Comparison of ENCODE assay signal across 8 cellular contexts in genomic region chr18:37385846-37386435, GRCh38.
DNase-seq lines count a peak whose midpoint lies in the region; ATAC-seq, FAIRE-seq and TF ChIP-seq lines count a peak whose summit lies in the region.

No MANE protein-coding gene starts in this region.

- H2BK12ac ChIP-seq in H1 (ENCODE audit: low read depth, low read length), result no peak overlapping the region

- no peak for FAIRE-seq in H1 (lab: Jason Lieb, UNC)

- H2BK20ac ChIP-seq in H1 (ENCODE audit: low read length), result no peak overlapping the region

- no peaks in the 10 kb centered on the region for H3K36me3 Mint-ChIP-seq in progenitor cell of endocrine pancreas (ENCODE audit: insufficient read depth)

- no peaks in the 10 kb centered on the region; a peak in 1 of 7 replicates for H3K27me3 ChIP-seq in H1 (replicated peaks in 1 of 4; ENCODE audit: control insufficient read depth in 3 of 4, extremely low read depth in 1 of 4, insufficient read depth in 3 of 4, low read length in 3 of 4)

- H3K79me2 ChIP-seq in H1 (ENCODE audit: control insufficient read depth in 1 of 2, insufficient read depth in 2 of 2, low read length in 2 of 2), result no peaks in the 10 kb centered on the region

- CTCF ChIA-PET in AG04449 (lab: Yijun Ruan, JAX) (interaction anchor here (0.7 to 6.0 kb wide), 16 partner anchors 8 to 153 kb away, joined by 3 to 63 read pairs (median 4); no protein-coding TSS in a partner anchor), H1 (lab: Charles Lee; ENCODE audit: partially characterized antibody) (interaction anchor here (0.6 to 7.9 kb wide), 51 partner anchors 9 to 577 kb away, joined by 3 to 85 read pairs (median 5); no protein-coding TSS in a partner anchor)

- H2BK15ac ChIP-seq in H1 (ENCODE audit: low read length), result no peak overlapping the region

- DNase-seq in AG04449 (ENCODE audit: low read depth, low spot score), result no peak
- peak; percentile 67 for DNase-seq in GM13976 (ENCODE audit: low spot score)
- peak; percentile 19 for DNase-seq in NCI-H774 (lab: John Stamatoyannopoulos, UW)
- no peak for DNase-seq in H1 (ENCODE audit: low read depth in 1 of 2, low spot score in 2 of 2)
- no peak for DNase-seq in progenitor cell of endocrine pancreas (ENCODE audit: low spot score, unreplicated experiment)
- no peak for DNase-seq in activated effector memory CD4-positive, alpha-beta T cell treated with anti-CD3 and anti-CD28 coated beads, Interleukin-2, amount 50 U/mL, for 16 hours
- DNase-seq in stimulated activated CD4-positive, alpha-beta T cell treated with anti-CD3 and anti-CD28 coated beads, Interleukin-4, amount 100 ng/mL, for 1 hour, result no peak

- no peak overlapping the region for H3K23ac ChIP-seq in H1 (ENCODE audit: insufficient read length)

- no peak overlapping the region for H2AK5ac ChIP-seq in H1 (ENCODE audit: low read depth, low read length)

- no peak for ATAC-seq in GM19452 (IDR thresholded peaks at IDR 0.05; ENCODE audit: unreplicated experiment)

- H2BK120ac ChIP-seq in H1 (replicated peaks; ENCODE audit: low read depth, low read length), result no peak overlapping the region

- no peak overlapping the region for H4K91ac ChIP-seq in H1 (replicated peaks; ENCODE audit: insufficient read length, low read length)

- no peak overlapping the region for H2BK5ac ChIP-seq in H1 (ENCODE audit: low read depth, low read length)

- no peak for TF ChIP-seq POLR2A in H1 (IDR thresholded peaks at IDR 0.05; ENCODE audit: control extremely low read depth in 1 of 2, low read depth in 2 of 2, low read length in 2 of 2)

- H4K5ac ChIP-seq in H1 (ENCODE audit: insufficient read length, low read depth, low read length), result no peak overlapping the region

- POLR2A ChIA-PET in AG04449 (lab: Yijun Ruan, JAX), result no interaction called here
- POLR2A ChIA-PET in H1 (lab: Charles Lee; ENCODE audit: partially characterized antibody), result interaction anchor here (0.8 kb wide), 1 partner anchor 38 kb away, joined by 3 read pairs; no protein-coding TSS in a partner anchor

- peaks cover 0 to 11% (median 8%) of the 10 kb centered on the region in 4 experiments; a peak in 6 of 7 replicates for H3K4me1 ChIP-seq in H1 (replicated peaks in 1 of 4; ENCODE audit: control insufficient read depth in 3 of 4, insufficient read depth in 4 of 4, low read length in 3 of 4)

- TF ChIP-seq CTCF in AG04449 (IDR thresholded peaks at IDR 0.05; ENCODE audit: insufficient read depth, low read length, missing control alignments), result peak; percentile 33
- TF ChIP-seq CTCF in GM13976 (IDR thresholded peaks at IDR 0.05; ENCODE audit: borderline replicate concordance, control extremely low read depth, extremely low read depth, insufficient read depth, missing control alignments), result no peak
- TF ChIP-seq CTCF in H1 (IDR thresholded peaks at IDR 0.05; ENCODE audit: control extremely low read depth in 1 of 3, insufficient read depth in 1 of 3, low read depth in 1 of 3, low read length in 3 of 3), result peak in 2 of 3 experiments; percentile 33 to 43; a peak in 2 of 4 replicates
- TF ChIP-seq CTCF in progenitor cell of endocrine pancreas (IDR thresholded peaks at IDR 0.05; ENCODE audit: unreplicated experiment), result peak; percentile 90

- no peak overlapping the region for H4K8ac ChIP-seq in H1 (ENCODE audit: extremely low read depth, insufficient read depth, low read length)

- TF ChIP-seq RAD21 in H1 (IDR thresholded peaks at IDR 0.05 in 1 of 2, conservative IDR thresholded peaks at IDR 0.05 in 1 of 2; ENCODE audit: low read depth in 2 of 2, low read length in 2 of 2), result peak; percentile 69 to 77

- H3K23me2 ChIP-seq in H1 (ENCODE audit: low read depth, low read length), result peaks cover 2% of the 10 kb centered on the region; the same call in 1 of the 2 replicates

- H3K14ac ChIP-seq in H1 (ENCODE audit: insufficient read length), result no peak overlapping the region

- H3K27ac Mint-ChIP-seq in progenitor cell of endocrine pancreas, result peak overlapping the region; percentile 3

- peaks cover 10 to 13% of the 10 kb centered on the region in 2 experiments; a peak in 3 of 4 replicates for H3K9me3 ChIP-seq in H1 (ENCODE audit: insufficient read depth in 2 of 2, low read depth in 1 of 2, low read length in 1 of 2)

- H3K27ac ChIP-seq in H1 (ENCODE audit: low read depth, low read length), result no peak overlapping the region

- H3K4ac ChIP-seq in H1 (replicated peaks; ENCODE audit: insufficient read length, low read depth, low read length), result no peak overlapping the region

- 71% methylated on average over 5 of the region's 5 CpGs; no CpG with 5 or more reads in 1 of the 2 experiments for WGBS in H1 (ENCODE audit: extremely low coverage in 1 of 2, insufficient coverage in 1 of 2, insufficient read length in 1 of 2, insufficient replicate concordance in 2 of 2, low coverage in 1 of 2, low lambda C conversion rate in 2 of 2, missing lambda C conversion rate in 1 of 2), 2 experiments

- H3K4me2 ChIP-seq in H1 (ENCODE audit: insufficient read depth in 1 of 2, low read depth in 2 of 2, low read length in 2 of 2), result no peak overlapping the region

- H2AFZ ChIP-seq in H1 (ENCODE audit: low read length), result no peak overlapping the region

- in situ Hi-C loops in GM13976 (cut with MboI; ENCODE audit: low sequenced_read_pairs, unreplicated experiment), result no loop called here

- H3K9me3 Mint-ChIP-seq in progenitor cell of endocrine pancreas (ENCODE audit: low read depth), result peaks cover 5% of the 10 kb centered on the region

- peaks cover 12% of the 10 kb centered on the region for H3K27me3 Mint-ChIP-seq in progenitor cell of endocrine pancreas

- H3K4me1 Mint-ChIP-seq in progenitor cell of endocrine pancreas (ENCODE audit: low read depth), result peaks cover 3% of the 10 kb centered on the region

- H3K36me3 ChIP-seq in H1 (ENCODE audit: control insufficient read depth in 2 of 4, insufficient read depth in 4 of 4, low read length in 3 of 4), result no peaks in the 10 kb centered on the region

- H3K4me3 ChIP-seq in AG04449 (ENCODE audit: low read depth, low read length) (no peak overlapping the region), H1 (ENCODE audit: extremely low read depth in 1 of 4, insufficient read depth in 2 of 4, low read depth in 3 of 4, low read length in 4 of 4) (no peak overlapping the region)

- H3K56ac ChIP-seq in H1 (replicated peaks; ENCODE audit: insufficient read length, low read depth, low read length), result no peak overlapping the region

- no peak overlapping the region for H3K9ac ChIP-seq in H1 (replicated peaks in 1 of 4; ENCODE audit: extremely low read depth in 1 of 4, low read depth in 3 of 4, low read length in 3 of 4)

- no peak overlapping the region for H3K18ac ChIP-seq in H1 (ENCODE audit: extremely low read depth, low read length)

- H3K79me1 ChIP-seq in H1 (ENCODE audit: low read depth, low read length), result no peaks in the 10 kb centered on the region

- TF ChIP-seq EP300 in H1 (IDR thresholded peaks at IDR 0.05; ENCODE audit: borderline replicate concordance in 1 of 2, low read depth in 2 of 2, low read length in 2 of 2), result no peak

- H3K4me3 Mint-ChIP-seq in progenitor cell of endocrine pancreas (ENCODE audit: low read depth), result no peak overlapping the region

- peaks cover 0 to 3% of the 10 kb centered on the region in 2 experiments for H4K20me1 ChIP-seq in H1 (replicated peaks in 1 of 2; ENCODE audit: control insufficient read depth in 1 of 2, insufficient read depth in 2 of 2, low read length in 2 of 2)

TF ChIP-seq in H1, 55 proteins besides CTCF, POLR2A, EP300 and RAD21 (continues in another document):
- TF ChIP-seq ZNF274 (IDR thresholded peaks at IDR 0.05; ENCODE audit: borderline replicate concordance, extremely low read depth, low read length), result no peak
- no peak for TF ChIP-seq RBBP5 (IDR thresholded peaks at IDR 0.05; ENCODE audit: borderline replicate concordance, low read depth, low read length)
- no peak for TF ChIP-seq EZH2 (IDR thresholded peaks at IDR 0.05; ENCODE audit: low read depth, low read length, severe bottlenecking)
- TF ChIP-seq POLR2AphosphoS5 (IDR thresholded peaks at IDR 0.05; ENCODE audit: low read depth, low read length), result no peak
- TF ChIP-seq SIN3A (conservative IDR thresholded peaks at IDR 0.05 in 1 of 2, IDR thresholded peaks at IDR 0.05 in 1 of 2; ENCODE audit: low read depth in 1 of 2, low read length in 2 of 2), result no peak

Comparison
In these comparisons a context has a peak if more than half of its experiments do, and no peak if none do; other contexts are left out.
1. DNase-seq: peak in GM13976 (single experiment) and NCI-H774 (single experiment); none in AG04449 (single experiment), H1 (0 of 2), progenitor cell of endocrine pancreas (single experiment), activated effector memory CD4-positive, alpha-beta T cell treated with anti-CD3 and anti-CD28 coated beads, Interleukin-2, amount 50 U/mL, for 16 hours (single experiment) and stimulated activated CD4-positive, alpha-beta T cell treated with anti-CD3 and anti-CD28 coated beads, Interleukin-4, amount 100 ng/mL, for 1 hour (single experiment).